ENCODE assay signal across 8 cellular contexts in the genomic region with DNA sequence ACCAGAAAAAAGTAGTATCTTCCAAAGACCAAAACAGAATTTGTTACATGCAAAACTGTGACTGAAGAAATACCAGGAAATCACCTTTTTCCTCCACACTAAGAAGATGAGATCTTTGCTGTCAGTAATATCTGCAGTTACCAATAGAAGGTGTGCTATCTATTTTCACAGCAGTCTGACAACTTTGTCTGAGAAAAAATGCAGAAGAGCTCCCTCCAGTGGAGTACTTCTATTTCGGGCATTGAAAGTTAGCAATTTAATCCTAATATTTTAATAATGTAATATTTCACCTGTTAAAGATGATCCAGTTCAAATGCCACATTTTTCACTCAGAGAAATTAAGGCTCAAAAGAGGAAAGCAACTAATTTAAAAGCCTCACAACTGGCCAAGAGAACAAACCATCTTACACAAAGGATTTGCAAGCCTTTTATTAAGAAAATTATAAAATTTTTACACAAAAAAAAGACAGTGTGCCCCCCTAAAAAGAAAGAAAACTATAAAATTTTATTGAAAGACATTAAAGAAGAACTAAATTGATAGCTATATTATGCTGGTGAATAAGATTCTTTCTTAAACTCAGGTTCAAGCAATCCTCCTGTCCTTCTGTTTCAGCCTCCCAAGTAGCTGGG. TPM values are rescaled to one million over a fixed set of nuclear protein-coding genes. Genes with fewer than 3 reads are reported as not detected.
DNase-seq lines count a peak whose midpoint lies in the region; ATAC-seq and TF ChIP-seq lines count a peak whose summit lies in the region.

No MANE protein-coding gene starts in this region.

- H3K27ac ChIP-seq in IMR-90 (ENCODE audit: insufficient read depth, low read length) (no peak overlapping the region), liver (ENCODE audit: low read depth in 1 of 2, low read length in 2 of 2) (no peak overlapping the region)

- H3K23ac ChIP-seq in IMR-90 (ENCODE audit: low read depth, low read length) = no peak overlapping the region

- H3K4me3 ChIP-seq in IMR-90 (ENCODE audit: insufficient read depth, low read depth, low read length) = no peak overlapping the region
- H3K4me3 ChIP-seq in liver (ENCODE audit: low read depth in 1 of 3, low read length in 3 of 3) = no peak overlapping the region

- peak; percentile 69 for TF ChIP-seq CTCF in IMR-90 (conservative IDR thresholded peaks at IDR 0.05; ENCODE audit: low read depth, low read length)
- peak; percentile 41 for TF ChIP-seq CTCF in liver (IDR thresholded peaks at IDR 0.05; ENCODE audit: low read depth, low read length, missing input control)

- peaks cover 1% of the 10 kb centered on the region for H3K4me1 Mint-ChIP-seq in activated CD8-positive, alpha-beta T cell treated with anti-CD3 and anti-CD28 coated beads, Interleukin-2, amount 10 ng/mL, durations not matched to agents 7 days and 5 days (ENCODE audit: low read depth)
- H3K4me1 Mint-ChIP-seq in stimulated activated memory B cell treated with anti-CD40 and anti-IgM and Interleukin-4, amounts not matched to agents 10 μg/mL and 1 μg/mL and 100 μg/mL, for 72 hours = no peaks in the 10 kb centered on the region
- H3K4me1 Mint-ChIP-seq in activated T-cell treated with anti-CD3 and anti-CD28 coated beads, Interleukin-2, amount 50 U/mL, for 24 hours (ENCODE audit: low read depth) = no peaks in the 10 kb centered on the region

- H3K9me3 Mint-ChIP-seq in activated CD8-positive, alpha-beta T cell treated with anti-CD3 and anti-CD28 coated beads, Interleukin-2, amount 10 ng/mL, durations not matched to agents 7 days and 5 days (ENCODE audit: insufficient read depth) = no peaks in the 10 kb centered on the region
- H3K9me3 Mint-ChIP-seq in stimulated activated memory B cell treated with anti-CD40 and anti-IgM and Interleukin-4, amounts not matched to agents 10 μg/mL and 1 μg/mL and 100 μg/mL, for 72 hours = no peaks in the 10 kb centered on the region
- no peaks in the 10 kb centered on the region for H3K9me3 Mint-ChIP-seq in activated T-cell treated with anti-CD3 and anti-CD28 coated beads, Interleukin-2, amount 50 U/mL, for 24 hours

- H3K9me3 ChIP-seq in IMR-90 (ENCODE audit: control insufficient read depth, insufficient read depth, low read length) (no peaks in the 10 kb centered on the region), liver (ENCODE audit: control insufficient read depth in 4 of 4, low read length in 3 of 4) (no peaks in the 10 kb centered on the region)

- H2BK120ac ChIP-seq in IMR-90 (ENCODE audit: low read depth, low read length) = no peak overlapping the region

- dilution Hi-C loops in IMR-90 (cut with HindIII; ENCODE audit: low sequenced_read_pairs, unreplicated experiment) = no loop called here

- no peak overlapping the region for H2AK5ac ChIP-seq in IMR-90 (ENCODE audit: low read depth, low read length)

- POLR2A ChIA-PET in IMR-90 (lab: Charles Lee; ENCODE audit: unreplicated experiment) = no interaction called here
- POLR2A ChIA-PET in activated CD8-positive, alpha-beta T cell treated with anti-CD3 and anti-CD28 coated beads, Interleukin-2, amount 10 ng/mL, durations not matched to agents 7 days and 5 days (lab: Charles Lee) = no interaction called here

- 0 out of 2 replicates have a peak, but pooled peaks cover 3% of the 10 kb centered on the region for H3K9me1 ChIP-seq in IMR-90 (ENCODE audit: insufficient read depth, low read length)

- intact Hi-C loops in IMR-90 (cut with micrococcal nuclease) = loop anchor here (1.0 to 10.0 kb wide), 2 partner anchors 355 to 839 kb away; no protein-coding TSS in a partner anchor

- H3K14ac ChIP-seq in IMR-90 (replicated peaks; ENCODE audit: low read depth, low read length) = no peak overlapping the region

- no TSS peak for BruUV-seq in IMR-90 (replicated peaks; lab: Mats Ljungman, UMichigan)

- H3K4me3 Mint-ChIP-seq in activated CD8-positive, alpha-beta T cell treated with anti-CD3 and anti-CD28 coated beads, Interleukin-2, amount 10 ng/mL, durations not matched to agents 7 days and 5 days = no peak overlapping the region
- no peak overlapping the region for H3K4me3 Mint-ChIP-seq in stimulated activated memory B cell treated with anti-CD40 and anti-IgM and Interleukin-4, amounts not matched to agents 10 μg/mL and 1 μg/mL and 100 μg/mL, for 72 hours
- H3K4me3 Mint-ChIP-seq in activated T-cell treated with anti-CD3 and anti-CD28 coated beads, Interleukin-2, amount 50 U/mL, for 24 hours = no peak overlapping the region

- CTCF ChIA-PET in IMR-90 (lab: Yijun Ruan, JAX) = interaction anchor here (0.8 to 1.6 kb wide), 7 partner anchors 8 to 528 kb away, joined by 3 to 4 read pairs (median 3); partner anchors contain the start of gene DEPDC1B
- CTCF ChIA-PET in activated CD8-positive, alpha-beta T cell treated with anti-CD3 and anti-CD28 coated beads, Interleukin-2, amount 10 ng/mL, durations not matched to agents 7 days and 5 days (lab: Charles Lee) = interaction anchor here (0.7 to 1.4 kb wide), 6 partner anchors 15 to 842 kb away, joined by 3 to 6 read pairs (median 3); no protein-coding TSS in a partner anchor

- H3K4me1 ChIP-seq in IMR-90 (ENCODE audit: control insufficient read depth, insufficient read depth, low read length) (no peaks in the 10 kb centered on the region), liver (ENCODE audit: control insufficient read depth in 4 of 4, insufficient read depth in 4 of 4, low read length in 3 of 4) (no peaks in the 10 kb centered on the region)

- no peak overlapping the region for H3K4me2 ChIP-seq in IMR-90 (ENCODE audit: low read depth, low read length)

- in situ Hi-C loops in IMR-90 (cut with MboI; ENCODE audit: low sequenced_read_pairs) = no loop called here

- H4K8ac ChIP-seq in IMR-90 (ENCODE audit: low read depth in 2 of 2, low read length in 2 of 2) = no peak overlapping the region; a peak in 1 of 4 replicates

- no peaks in the 10 kb centered on the region for H3K27me3 Mint-ChIP-seq in activated CD8-positive, alpha-beta T cell treated with anti-CD3 and anti-CD28 coated beads, Interleukin-2, amount 10 ng/mL, durations not matched to agents 7 days and 5 days (ENCODE audit: low read depth)
- no peaks in the 10 kb centered on the region for H3K27me3 Mint-ChIP-seq in stimulated activated memory B cell treated with anti-CD40 and anti-IgM and Interleukin-4, amounts not matched to agents 10 μg/mL and 1 μg/mL and 100 μg/mL, for 72 hours
- H3K27me3 Mint-ChIP-seq in activated T-cell treated with anti-CD3 and anti-CD28 coated beads, Interleukin-2, amount 50 U/mL, for 24 hours = no peaks in the 10 kb centered on the region

- H3K4ac ChIP-seq in IMR-90 (ENCODE audit: low read depth, low read length) = no peak overlapping the region

- no peak overlapping the region for H2AFZ ChIP-seq in IMR-90 (replicated peaks; ENCODE audit: low read length, poor library complexity)

- H3K18ac ChIP-seq in IMR-90 (ENCODE audit: low read depth, low read length) = no peak overlapping the region

- H3K27me3 ChIP-seq in IMR-90 (ENCODE audit: control insufficient read depth, insufficient read depth, low read length) (no peaks in the 10 kb centered on the region), liver (ENCODE audit: control insufficient read depth in 4 of 4, insufficient read depth in 4 of 4, low read length in 3 of 4) (no peaks in the 10 kb centered on the region)

- no peak overlapping the region for H2AK9ac ChIP-seq in IMR-90 (replicated peaks; ENCODE audit: low read depth, low read length, poor library complexity)

- no peak overlapping the region for H4K91ac ChIP-seq in IMR-90 (ENCODE audit: insufficient read depth, low read depth, low read length)

- H4K20me1 ChIP-seq in IMR-90 (ENCODE audit: insufficient read depth, low read length) = peaks cover 3% of the 10 kb centered on the region; the same call in 1 of the 2 replicates

- H3K79me1 ChIP-seq in IMR-90 (ENCODE audit: low read depth in 1 of 2, low read length in 2 of 2) = peaks cover 16 to 23% of the 10 kb centered on the region in 2 experiments

- H2BK5ac ChIP-seq in IMR-90 (ENCODE audit: low read depth, low read length, poor library complexity, severe bottlenecking) = no peak overlapping the region

- H3K36me3 Mint-ChIP-seq in activated CD8-positive, alpha-beta T cell treated with anti-CD3 and anti-CD28 coated beads, Interleukin-2, amount 10 ng/mL, durations not matched to agents 7 days and 5 days (ENCODE audit: low read depth) = peaks cover 6% of the 10 kb centered on the region
- no peaks in the 10 kb centered on the region for H3K36me3 Mint-ChIP-seq in stimulated activated memory B cell treated with anti-CD40 and anti-IgM and Interleukin-4, amounts not matched to agents 10 μg/mL and 1 μg/mL and 100 μg/mL, for 72 hours
- no peaks in the 10 kb centered on the region for H3K36me3 Mint-ChIP-seq in activated T-cell treated with anti-CD3 and anti-CD28 coated beads, Interleukin-2, amount 50 U/mL, for 24 hours (ENCODE audit: low read depth)

- no peak overlapping the region; the same call in 2 of the 3 replicates for H2BK15ac ChIP-seq in IMR-90 (ENCODE audit: low read depth, low read length)

- H3K27ac Mint-ChIP-seq in activated CD8-positive, alpha-beta T cell treated with anti-CD3 and anti-CD28 coated beads, Interleukin-2, amount 10 ng/mL, durations not matched to agents 7 days and 5 days = no peak overlapping the region
- no peak overlapping the region for H3K27ac Mint-ChIP-seq in stimulated activated memory B cell treated with anti-CD40 and anti-IgM and Interleukin-4, amounts not matched to agents 10 μg/mL and 1 μg/mL and 100 μg/mL, for 72 hours
- no peak overlapping the region for H3K27ac Mint-ChIP-seq in activated T-cell treated with anti-CD3 and anti-CD28 coated beads, Interleukin-2, amount 50 U/mL, for 24 hours

- no peaks in the 10 kb centered on the region for H3K36me3 ChIP-seq in IMR-90 (ENCODE audit: control insufficient read depth, insufficient read depth, low read length)
- no peaks in the 10 kb centered on the region for H3K36me3 ChIP-seq in liver (ENCODE audit: control insufficient read depth in 4 of 4, insufficient read depth in 3 of 4, low read depth in 1 of 4, low read length in 3 of 4)

- DNase-seq in DMS53 (lab: John Stamatoyannopoulos, UW) (peak; percentile 78), IMR-90 (peak; percentile 51), nucleus accumbens (lab: John Stamatoyannopoulos, UW) (no peak)
- no peak for DNase-seq in activated CD8-positive, alpha-beta T cell treated with anti-CD3 and anti-CD28 coated beads, Interleukin-2, amount 10 ng/mL, durations not matched to agents 7 days and 5 days
- no peak for DNase-seq in activated T-cell treated with anti-CD3 and anti-CD28 coated beads, Interleukin-2, amount 50 U/mL, for 24 hours

- ATAC-seq in GM19395 (IDR thresholded peaks at IDR 0.05; ENCODE audit: unreplicated experiment) (peak; percentile 83), IMR-90 (ENCODE audit: low read depth) (peak; percentile 34)
- peak; percentile 44 for ATAC-seq in activated CD8-positive, alpha-beta T cell treated with anti-CD3 and anti-CD28 coated beads, Interleukin-2, amount 10 ng/mL, durations not matched to agents 7 days and 5 days
- no peak for ATAC-seq in stimulated activated memory B cell treated with anti-CD40 and anti-IgM and Interleukin-4, amounts not matched to agents 10 μg/mL and 1 μg/mL and 100 μg/mL, for 72 hours

- H3K9ac ChIP-seq in IMR-90 (ENCODE audit: low read depth, low read length) (no peak overlapping the region), liver (ENCODE audit: low read depth in 1 of 2, low read length in 2 of 2) (no peak overlapping the region)

- no peak for TF ChIP-seq POLR2A in IMR-90 (IDR thresholded peaks at IDR 0.05; ENCODE audit: low read depth, low read length)

- no peak overlapping the region for H2BK20ac ChIP-seq in IMR-90 (ENCODE audit: low read depth, low read length)

- H4K5ac ChIP-seq in IMR-90 (ENCODE audit: low read depth, low read length) = no peak overlapping the region

- H3K56ac ChIP-seq in IMR-90 (ENCODE audit: extremely low read depth, insufficient read depth, low read length) = no peak overlapping the region

- WGBS in IMR-90 (ENCODE audit: extremely low coverage in 2 of 2, insufficient read length in 1 of 2), 2 experiments = no CpG with 5 or more reads among the region's 1 CpG
- WGBS in liver = 10% methylated on average over 1 of the region's 1 CpG

- TF ChIP-seq RAD21 in IMR-90 (IDR thresholded peaks at IDR 0.05; ENCODE audit: low read length) = peak; percentile 52
- peak; percentile 65 to 76 for TF ChIP-seq RAD21 in liver (IDR thresholded peaks at IDR 0.05)

RNA-seq across cellular contexts. Expression of gene DEPDC1B, which starts 50.6 kb away (rescaled TPM):
- total RNA-seq in IMR-90 (2012; rRNA removed) (9.3 and 10.0 TPM in 2 replicates), liver (10 to 100 TPM in 1 of 2 donors, under 1 TPM in 1; 0.17 to 26.3 TPM)
- polyA plus RNA-seq in IMR-90 (2012; rRNA removed) (4.4 and 4.6 TPM in 2 replicates), liver (under 1 TPM; 0.48 to 0.56 TPM)
- 0.89 and 1.3 TPM in 2 replicates for polyA plus RNA-seq in IMR-90 (2012; cell fraction: cytosol; rRNA removed)
- polyA plus RNA-seq in IMR-90 (2012; cell fraction: nucleus; rRNA removed; ENCODE audit: low replicate concordance) = 0.86 and 2.4 TPM in 2 replicates
- total RNA-seq in activated CD8-positive, alpha-beta T cell treated with anti-CD3 and anti-CD28 coated beads, Interleukin-2, amount 10 ng/mL, durations not matched to agents 7 days and 5 days = 10 to 100 TPM; 49.1 to 50.8 TPM

Comparison
In these comparisons a context has a peak if more than half of its experiments do, and no peak if none do; other contexts are left out.
1. DNase-seq: peak in DMS53 (single experiment) and IMR-90 (single experiment); none in activated CD8-positive, alpha-beta T cell treated with anti-CD3 and anti-CD28 coated beads, Interleukin-2, amount 10 ng/mL, durations not matched to agents 7 days and 5 days (single experiment), activated T-cell treated with anti-CD3 and anti-CD28 coated beads, Interleukin-2, amount 50 U/mL, for 24 hours (single experiment) and nucleus accumbens (0 of 56).